ENCODE assay signal across 12 cellular contexts in the genomic region with DNA sequence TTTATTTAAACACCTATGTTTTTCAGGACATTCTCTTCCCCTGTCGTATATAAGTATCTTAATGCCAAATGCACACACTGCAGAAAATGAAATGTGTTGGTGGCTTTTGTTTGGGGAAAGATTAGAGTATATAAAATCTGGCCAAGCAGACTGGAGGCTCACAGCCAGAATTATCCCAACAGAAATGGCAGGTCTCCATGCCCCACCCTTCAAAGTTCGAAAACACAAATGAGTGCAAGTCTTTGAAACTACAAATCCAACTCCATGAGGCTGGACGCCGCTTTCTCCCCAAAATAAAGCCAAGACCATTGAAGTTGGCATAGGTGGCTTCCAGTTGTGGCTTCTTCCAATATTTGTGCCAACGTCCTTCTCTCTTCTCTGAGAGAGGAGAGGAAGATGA.
DNase-seq lines count a peak whose midpoint lies in the region; ATAC-seq, FAIRE-seq and TF ChIP-seq lines count a peak whose summit lies in the region.
"Had no signal": no experiment of that assay in that cellular context is flagged by ENCODE, and none has a peak within 500 bp of the region (broad histone marks: within the 10 kb centered on the region; RNA-seq: fewer than 3 reads in every experiment).

No MANE protein-coding gene starts in this region.

- H3K36me3 ChIP-seq in brain microvascular endothelial cell (replicated peaks) (peaks cover 27% of the 10 kb centered on the region), sigmoid colon (no peaks in the 10 kb centered on the region)

- CTCF ChIA-PET in AG04450 (lab: Charles Lee) = interaction anchor here (0.5 to 1.0 kb wide), 4 partner anchors 74 to 245 kb away, joined by 3 read pairs; no protein-coding TSS in a partner anchor
- CTCF ChIA-PET in activated CD8-positive, alpha-beta memory T cell treated with anti-CD3 and anti-CD28 coated beads, Interleukin-2, amount 10 ng/mL, durations not matched to agents 7 days and 5 days (lab: Charles Lee) = no interaction called here
- CTCF ChIA-PET in activated CD8-positive, alpha-beta T cell treated with anti-CD3 and anti-CD28 coated beads, Interleukin-2, amount 10 ng/mL, durations not matched to agents 7 days and 5 days (lab: Charles Lee) = no interaction called here

- no peak for TF ChIP-seq POLR2A in sigmoid colon (IDR thresholded peaks at IDR 0.05)

- H3K9me3 ChIP-seq in AG04450 (ENCODE audit: control insufficient read depth, insufficient read depth, low read length) (no peaks in the 10 kb centered on the region), right cardiac atrium (ENCODE audit: control insufficient read depth, low read length) (no peaks in the 10 kb centered on the region), sigmoid colon (no peaks in the 10 kb centered on the region)

- TF ChIP-seq CTCF in AG04450 (IDR thresholded peaks at IDR 0.05; ENCODE audit: low read depth, low read length) (no peak), brain microvascular endothelial cell (IDR thresholded peaks at IDR 0.05; ENCODE audit: low read depth, low read length, missing control alignments) (no peak), sigmoid colon (IDR thresholded peaks at IDR 0.05) (no peak)

- POLR2A ChIA-PET in AG04450 (lab: Yijun Ruan, JAX) = interaction anchor here (1.2 to 1.3 kb wide), 3 partner anchors 67 to 166 kb away, joined by 3 to 4 read pairs (median 3); a partner anchor contains a TSS
- POLR2A ChIA-PET in activated CD8-positive, alpha-beta T cell treated with anti-CD3 and anti-CD28 coated beads, Interleukin-2, amount 10 ng/mL, durations not matched to agents 7 days and 5 days (lab: Charles Lee) = no interaction called here

- H3K4me1 ChIP-seq in right cardiac atrium (ENCODE audit: control insufficient read depth, insufficient read depth, low read length) = peaks cover 11% of the 10 kb centered on the region
- peaks cover 0 to 65% (median 59%) of the 10 kb centered on the region in 4 donors for H3K4me1 ChIP-seq in sigmoid colon

- H3K27ac ChIP-seq in AG04450 (ENCODE audit: low read depth, low read length) (peak overlapping the region; percentile 71), brain microvascular endothelial cell (peak overlapping the region; percentile 92), right cardiac atrium (ENCODE audit: low read length) (peak overlapping the region; percentile 96), sigmoid colon (peak overlapping the region; percentile 82 to 89 (median 87))

- H3K4me1 Mint-ChIP-seq in activated CD8-positive, alpha-beta memory T cell treated with anti-CD3 and anti-CD28 coated beads, Interleukin-2, amount 10 ng/mL, durations not matched to agents 7 days and 5 days = no peaks in the 10 kb centered on the region
- H3K4me1 Mint-ChIP-seq in activated CD8-positive, alpha-beta T cell treated with anti-CD3 and anti-CD28 coated beads, Interleukin-2, amount 10 ng/mL, durations not matched to agents 7 days and 5 days (ENCODE audit: low read depth) = no peaks in the 10 kb centered on the region

- H3K9me3 Mint-ChIP-seq in activated CD8-positive, alpha-beta memory T cell treated with anti-CD3 and anti-CD28 coated beads, Interleukin-2, amount 10 ng/mL, durations not matched to agents 7 days and 5 days (ENCODE audit: low read depth) = no peaks in the 10 kb centered on the region
- no peaks in the 10 kb centered on the region for H3K9me3 Mint-ChIP-seq in activated CD8-positive, alpha-beta T cell treated with anti-CD3 and anti-CD28 coated beads, Interleukin-2, amount 10 ng/mL, durations not matched to agents 7 days and 5 days (ENCODE audit: insufficient read depth)

- H3K36me3 Mint-ChIP-seq in activated CD8-positive, alpha-beta memory T cell treated with anti-CD3 and anti-CD28 coated beads, Interleukin-2, amount 10 ng/mL, durations not matched to agents 7 days and 5 days = no peaks in the 10 kb centered on the region
- H3K36me3 Mint-ChIP-seq in activated CD8-positive, alpha-beta T cell treated with anti-CD3 and anti-CD28 coated beads, Interleukin-2, amount 10 ng/mL, durations not matched to agents 7 days and 5 days (ENCODE audit: low read depth) = no peaks in the 10 kb centered on the region

- no peak for FAIRE-seq in HTR-8/SVneo (lab: Jason Lieb, UNC)
- FAIRE-seq: GM12892 had no signal

- H3K4me3 Mint-ChIP-seq in activated CD8-positive, alpha-beta memory T cell treated with anti-CD3 and anti-CD28 coated beads, Interleukin-2, amount 10 ng/mL, durations not matched to agents 7 days and 5 days = no peak overlapping the region
- H3K4me3 Mint-ChIP-seq in activated CD8-positive, alpha-beta T cell treated with anti-CD3 and anti-CD28 coated beads, Interleukin-2, amount 10 ng/mL, durations not matched to agents 7 days and 5 days = no peak overlapping the region

- H3K27me3 ChIP-seq in AG04450 (ENCODE audit: control insufficient read depth, insufficient read depth, low read length) = no peaks in the 10 kb centered on the region
- no peaks in the 10 kb centered on the region for H3K27me3 ChIP-seq in brain microvascular endothelial cell (replicated peaks)
- H3K27me3 ChIP-seq in right cardiac atrium (ENCODE audit: control insufficient read depth, insufficient read depth) = no peaks in the 10 kb centered on the region
- no peaks in the 10 kb centered on the region for H3K27me3 ChIP-seq in sigmoid colon

- no peak for DNase-seq in AG04450 (ENCODE audit: low read depth, low spot score)
- no peak for DNase-seq in brain microvascular endothelial cell
- peak; percentile 37 to 83 (median 49) for DNase-seq in right cardiac atrium
- no peak for DNase-seq in sigmoid colon
- DNase-seq in activated CD8-positive, alpha-beta memory T cell treated with anti-CD3 and anti-CD28 coated beads, Interleukin-2, amount 10 ng/mL, durations not matched to agents 7 days and 5 days = no peak
- no peak for DNase-seq in HTR-8/SVneo (ENCODE audit: insufficient read length, low spot score)
- DNase-seq in activated CD8-positive, alpha-beta T cell treated with anti-CD3 and anti-CD28 coated beads, Interleukin-2, amount 10 ng/mL, durations not matched to agents 7 days and 5 days = no peak
- DNase-seq: activated T-cell treated with anti-CD3 and anti-CD28 coated beads, Interleukin-2, amount 50 U/mL, for 1 hour; DMS79 treated with DMSO at 0.1 percent for 48 hours; stimulated activated CD8-positive, alpha-beta memory T cell treated with anti-CD3 and anti-CD28 coated beads, Interleukin-4, amount 100 ng/mL, for 48 hours had no signal

- H3K4me3 ChIP-seq in AG04450 (ENCODE audit: low read depth, low read length) (no peak overlapping the region), brain microvascular endothelial cell (ENCODE audit: low read depth, low read length) (no peak overlapping the region), right cardiac atrium (ENCODE audit: low read length) (no peak overlapping the region), sigmoid colon (peak overlapping the region in 1 of 4 donors; percentile 17)

- TF ChIP-seq EP300 in sigmoid colon (IDR thresholded peaks at IDR 0.05) = no peak

- in situ Hi-C loops in brain microvascular endothelial cell (cut with HindIII; ENCODE audit: low pct_ligation_motif_present, low sequenced_read_pairs) = no loop called here

- intact Hi-C loops in right cardiac atrium (cut with DNase I) = loop anchor here in 2 of 4 donors (10.0 kb wide), 1 partner anchor 62 kb away; no protein-coding TSS in a partner anchor
- intact Hi-C loops in sigmoid colon (cut with DNase I) = loop anchor here (5.0 to 10.0 kb wide), 3 partner anchors 70 to 158 kb away; a partner anchor contains a TSS

- no peak overlapping the region for H3K27ac Mint-ChIP-seq in activated CD8-positive, alpha-beta memory T cell treated with anti-CD3 and anti-CD28 coated beads, Interleukin-2, amount 10 ng/mL, durations not matched to agents 7 days and 5 days
- no peak overlapping the region for H3K27ac Mint-ChIP-seq in activated CD8-positive, alpha-beta T cell treated with anti-CD3 and anti-CD28 coated beads, Interleukin-2, amount 10 ng/mL, durations not matched to agents 7 days and 5 days

- WGBS in right cardiac atrium = 58% methylated on average over 5 of the region's 5 CpGs
- WGBS in sigmoid colon, 2 donors = 54 to 62% methylated on average over 5 of the region's 5 CpGs

- peak in 1 of 2 donors; percentile 62 for ATAC-seq in right cardiac atrium
- ATAC-seq in GM18498 (IDR thresholded peaks at IDR 0.05; ENCODE audit: unreplicated experiment) = no peak
- ATAC-seq in activated CD8-positive, alpha-beta memory T cell treated with anti-CD3 and anti-CD28 coated beads, Interleukin-2, amount 10 ng/mL, durations not matched to agents 7 days and 5 days = no peak
- ATAC-seq in activated CD8-positive, alpha-beta T cell treated with anti-CD3 and anti-CD28 coated beads, Interleukin-2, amount 10 ng/mL, durations not matched to agents 7 days and 5 days = no peak

- peaks cover 4% of the 10 kb centered on the region for H3K27me3 Mint-ChIP-seq in activated CD8-positive, alpha-beta memory T cell treated with anti-CD3 and anti-CD28 coated beads, Interleukin-2, amount 10 ng/mL, durations not matched to agents 7 days and 5 days
- H3K27me3 Mint-ChIP-seq in activated CD8-positive, alpha-beta T cell treated with anti-CD3 and anti-CD28 coated beads, Interleukin-2, amount 10 ng/mL, durations not matched to agents 7 days and 5 days (ENCODE audit: low read depth) = peaks cover 3% of the 10 kb centered on the region

Comparison
In these comparisons a context has a peak if more than half of its experiments do, and no peak if none do; other contexts are left out.
1. DNase-seq: peak in right cardiac atrium (3 of 3); none in AG04450 (single experiment), brain microvascular endothelial cell (single experiment), sigmoid colon (single experiment), activated CD8-positive, alpha-beta memory T cell treated with anti-CD3 and anti-CD28 coated beads, Interleukin-2, amount 10 ng/mL, durations not matched to agents 7 days and 5 days (single experiment), HTR-8/SVneo (single experiment) and activated CD8-positive, alpha-beta T cell treated with anti-CD3 and anti-CD28 coated beads, Interleukin-2, amount 10 ng/mL, durations not matched to agents 7 days and 5 days (single experiment).
2. Peak in every context shown above with its lines, with median percentiles within 50 percentile points of each other: H3K27ac ChIP-seq.